In the genomic region with DNA sequence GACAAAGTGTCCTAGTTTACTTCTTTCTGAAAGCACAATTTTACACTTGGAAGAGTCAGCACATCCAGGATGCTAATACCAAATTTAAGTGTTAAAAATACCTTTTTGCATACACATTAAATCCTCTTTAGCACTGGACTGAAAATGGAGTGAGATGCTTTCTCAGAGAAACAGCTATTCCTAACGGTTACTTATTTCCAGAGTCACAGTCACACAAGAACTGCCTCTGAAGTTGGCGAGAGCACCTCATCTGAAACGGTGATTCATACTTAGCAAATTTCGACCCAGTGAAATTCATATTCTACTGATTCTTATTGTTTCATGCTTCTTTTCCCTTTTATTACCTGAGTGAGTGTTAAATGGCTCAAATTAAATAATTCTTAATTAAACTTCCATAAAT, we compare ENCODE assay signal across 20 cellular contexts. TPM values are rescaled to one million over a fixed set of nuclear protein-coding genes. Genes with fewer than 3 reads are reported as not detected.
"Had no signal": no experiment of that assay in that cellular context is flagged by ENCODE, and none has a peak within 500 bp of the region (broad histone marks: within the 10 kb centered on the region; RNA-seq: fewer than 3 reads in every experiment).

No MANE protein-coding gene starts in this region.

- H2AFZ ChIP-seq: parathyroid adenoma had no signal

- H3K4me3 Mint-ChIP-seq: activated B cell treated with CpG ODN at 0.5 μM for 24 hours; activated CD8-positive, alpha-beta T cell treated with anti-CD3 and anti-CD28 coated beads for 36 hours; activated T-cell treated with anti-CD3 and anti-CD28 coated beads, Interleukin-2, amount 50 U/mL, for 24 hours; central memory CD8-positive, alpha-beta T cell; natural killer cell had no signal

- H3K27ac ChIP-seq: esophagus squamous epithelium, neutrophil, parathyroid adenoma, tibial nerve had no signal

- DNase-seq: activated B cell treated with CpG ODN at 0.5 μM for 24 hours; activated CD4-positive, alpha-beta T cell treated with anti-CD3 and anti-CD28 coated beads for 48 hours; activated CD8-positive, alpha-beta T cell treated with anti-CD3 and anti-CD28 coated beads for 36 hours; activated naive CD4-positive, alpha-beta T cell treated with anti-CD3 and anti-CD28 coated beads, Interleukin-2, amount 50 U/mL, for 16 hours; activated T-cell treated with anti-CD3 and anti-CD28 coated beads, Interleukin-2, amount 50 U/mL, for 24 hours; aorta; cortex of kidney; esophagus squamous epithelium; islet precursor cell; natural killer cell; stimulated activated naive CD4-positive, alpha-beta T cell had no signal

- H3K4me1 ChIP-seq: esophagus squamous epithelium, parathyroid adenoma, tibial nerve had no signal

- H3K27me3 Mint-ChIP-seq: activated B cell treated with CpG ODN at 0.5 μM for 24 hours; activated CD8-positive, alpha-beta T cell treated with anti-CD3 and anti-CD28 coated beads for 36 hours; activated T-cell treated with anti-CD3 and anti-CD28 coated beads, Interleukin-2, amount 50 U/mL, for 24 hours; central memory CD8-positive, alpha-beta T cell had no signal

- H3K9me3 ChIP-seq: esophagus squamous epithelium, neutrophil, tibial nerve had no signal

- H3K4me1 Mint-ChIP-seq: activated B cell treated with CpG ODN at 0.5 μM for 24 hours; central memory CD8-positive, alpha-beta T cell; natural killer cell had no signal

- H3K9ac ChIP-seq: parathyroid adenoma had no signal

- H3K27ac Mint-ChIP-seq: activated B cell treated with CpG ODN at 0.5 μM for 24 hours; activated CD8-positive, alpha-beta T cell treated with anti-CD3 and anti-CD28 coated beads for 36 hours; activated T-cell treated with anti-CD3 and anti-CD28 coated beads, Interleukin-2, amount 50 U/mL, for 24 hours; activated T-helper 2 cell treated with anti-CD3 and anti-CD28 coated beads, Interferon-gamma antibody, Interleukin-2, Interleukin-4, amounts not matched to agents 10 μg/mL and 5 μg/mL and 100 μg/mL, durations not matched to agents 14 hours and 24 hours and 36 hours; natural killer cell had no signal

- H3K27me3 ChIP-seq: esophagus squamous epithelium, neutrophil, tibial nerve had no signal

- ATAC-seq: activated CD8-positive, alpha-beta T cell treated with anti-CD3 and anti-CD28 coated beads for 36 hours; left lobe of liver; natural killer cell had no signal

- H3K4me3 ChIP-seq: esophagus squamous epithelium, lung, tibial nerve had no signal

- H3K36me3 ChIP-seq: esophagus squamous epithelium, neutrophil, tibial nerve had no signal

- H3K79me2 ChIP-seq: parathyroid adenoma had no signal

RNA-seq across cellular contexts. Expression of a gene that starts 12.2 kb away (rescaled TPM):
- total RNA-seq: activated B cell treated with CpG ODN at 0.5 μM for 24 hours; activated CD8-positive, alpha-beta T cell treated with anti-CD3 and anti-CD28 coated beads for 36 hours; activated T-helper 2 cell treated with anti-CD3 and anti-CD28 coated beads, Interferon-gamma antibody, Interleukin-2, Interleukin-4, amounts not matched to agents 10 μg/mL and 5 μg/mL and 100 μg/mL, durations not matched to agents 14 hours and 24 hours and 36 hours; aorta; endothelial cell of umbilical vein; esophagus squamous epithelium; left lobe of liver; natural killer cell; T-helper 2 cell treated with Interferon-gamma antibody and Interleukin-4, amounts not matched to agents 100 ng/mL and 5 ng/mL, for 36 hours; tibial nerve had no signal
